ENCODE assay signal across 14 cellular contexts in the genomic region with DNA sequence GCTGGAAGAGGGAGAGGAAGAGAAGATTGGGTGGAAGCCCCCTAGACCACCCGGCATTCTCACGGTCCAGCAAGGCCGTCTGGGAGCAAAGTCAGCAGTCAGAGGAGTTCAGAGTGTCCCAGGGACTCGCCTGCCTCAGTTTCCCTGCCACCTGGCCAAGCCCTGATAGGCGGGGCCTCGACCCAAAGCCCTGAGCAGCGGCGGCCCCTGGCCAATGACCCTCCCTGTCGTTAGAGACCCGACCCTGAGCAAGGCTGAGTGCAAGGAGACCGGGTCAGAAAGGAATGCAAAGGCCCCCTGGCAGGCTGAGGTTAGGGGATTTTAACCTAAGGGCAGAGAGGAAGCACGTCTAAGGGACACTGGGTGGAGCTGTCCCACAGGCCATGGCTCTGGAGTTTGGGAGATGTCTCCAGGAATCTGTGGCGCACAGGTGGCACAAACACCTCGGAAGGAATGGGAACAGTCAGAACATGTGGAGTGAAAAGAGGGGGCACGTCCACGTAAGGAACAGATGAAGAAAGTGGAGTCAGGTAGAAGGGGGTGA.
DNase-seq lines count a peak whose midpoint lies in the region; ATAC-seq, FAIRE-seq and TF ChIP-seq lines count a peak whose summit lies in the region.
"Had no signal": no experiment of that assay in that cellular context is flagged by ENCODE, and none has a peak within 500 bp of the region (broad histone marks: within the 10 kb centered on the region; RNA-seq: fewer than 3 reads in every experiment).

No MANE protein-coding gene starts in this region.

- H2BK15ac ChIP-seq in mesendoderm (replicated peaks; ENCODE audit: low read depth) = no peak overlapping the region

- no peak overlapping the region for H3K18ac ChIP-seq in mesendoderm (ENCODE audit: low read length)

- FAIRE-seq in D721Med (lab: Jason Lieb, UNC) (no peak), K562 (lab: Jason Lieb, UNC) (no peak), GM19239 (lab: Jason Lieb, UNC) (no peak)

- no peak overlapping the region for H2BK5ac ChIP-seq in mesendoderm (ENCODE audit: low read length)

- no peak overlapping the region for H2AK5ac ChIP-seq in mesendoderm (ENCODE audit: low read length)

- H3K4me3 ChIP-seq in H7 (ENCODE audit: insufficient read depth, low read depth, low read length) = no peak overlapping the region
- H3K4me3 ChIP-seq in K562 = no peak overlapping the region
- no peak overlapping the region for H3K4me3 ChIP-seq in mesendoderm (ENCODE audit: low read length)
- H3K4me3 ChIP-seq: HAP-1, PC-9 had no signal

- H3K9ac ChIP-seq in K562 (ENCODE audit: insufficient read depth in 1 of 2, low read depth in 2 of 2, low read length in 2 of 2) = no peak overlapping the region
- H3K9ac ChIP-seq in mesendoderm (ENCODE audit: low read length) = no peak overlapping the region

- no peak overlapping the region for H2AFZ ChIP-seq in K562 (ENCODE audit: low read depth, low read length)

- no peak overlapping the region for H4K5ac ChIP-seq in mesendoderm (ENCODE audit: low read length)

- no peaks in the 10 kb centered on the region for H3K9me3 ChIP-seq in K562 (replicated peaks; ENCODE audit: control insufficient read depth, insufficient read depth, low read depth, low read length)
- H3K9me3 ChIP-seq: HAP-1 had no signal

- TF ChIP-seq CTCF in D721Med (IDR thresholded peaks at IDR 0.05; ENCODE audit: insufficient read depth, missing control alignments) (peak; percentile 14), K562 (IDR thresholded peaks at IDR 0.05 in 2 of 3, conservative IDR thresholded peaks at IDR 0.05 in 1 of 3; ENCODE audit: insufficient read depth in 2 of 3, low read depth in 1 of 3, low read length in 3 of 3) (no peak; a peak in 1 of 6 replicates)

- BruUV-seq in K562 (replicated peaks; lab: Mats Ljungman, UMichigan) = no TSS peak

- TF ChIP-seq EP300 in K562 (IDR thresholded peaks at IDR 0.05; ENCODE audit: low read length) = no peak

- H3K4me1 ChIP-seq in K562 (replicated peaks in 1 of 2; ENCODE audit: control insufficient read depth in 2 of 2, insufficient read depth in 2 of 2, low read length in 2 of 2) = no peaks in the 10 kb centered on the region
- H3K4me1 ChIP-seq in mesendoderm (ENCODE audit: control insufficient read depth, low read depth, low read length) = no peaks in the 10 kb centered on the region
- H3K4me1 ChIP-seq: HAP-1 had no signal

- no peak overlapping the region for H3K4ac ChIP-seq in mesendoderm (ENCODE audit: low read depth, low read length)

- H3K9me1 ChIP-seq in K562 (ENCODE audit: control insufficient read depth, insufficient read depth, low read length) = no peaks in the 10 kb centered on the region

- CTCF ChIA-PET in K562 (lab: Yijun Ruan, JAX; ENCODE audit: low intra/inter-chr PET ratio) = no interaction called here

- H3K27ac ChIP-seq in K562 (ENCODE audit: extremely low read depth, low read depth, low read length) = no peak overlapping the region
- H3K27ac ChIP-seq in mesendoderm (ENCODE audit: low read depth, low read length) = no peak overlapping the region
- H3K27ac ChIP-seq: PC-9 had no signal

- no peak overlapping the region for H2BK120ac ChIP-seq in mesendoderm (ENCODE audit: low read depth, low read length)

- in situ Hi-C loops in K562 (cut with MboI) = no loop called here

- TF ChIP-seq POLR2A in K562 (conservative IDR thresholded peaks at IDR 0.05) = no peak

- ATAC-seq in K562 = peak; percentile 47; the same call in 1 of the 3 replicates
- ATAC-seq: Right ventricle myocardium inferior had no signal

- POLR2A ChIA-PET in K562 (lab: Yijun Ruan, JAX) = no interaction called here

- H4K8ac ChIP-seq in mesendoderm (ENCODE audit: low read depth, low read length) = no peak overlapping the region

- no peaks in the 10 kb centered on the region for H3K79me2 ChIP-seq in K562 (ENCODE audit: control insufficient read depth, insufficient read depth, low read length)
- H3K79me2 ChIP-seq in mesendoderm (ENCODE audit: control insufficient read depth, insufficient read depth, low read length) = no peaks in the 10 kb centered on the region

- H4K20me1 ChIP-seq in K562 (replicated peaks; ENCODE audit: control insufficient read depth, insufficient read depth, low read length) = no peaks in the 10 kb centered on the region

- WGBS in K562 (ENCODE audit: insufficient coverage, low coverage, missing lambda C conversion rate) = 0% methylated on average over 9 of the region's 16 CpGs
- no CpG with 5 or more reads among the region's 16 CpGs for WGBS in mesendoderm (ENCODE audit: extremely low coverage, insufficient coverage, low lambda C conversion rate)

- intact Hi-C loops in K562 (cut with micrococcal nuclease) = loop anchor here (5.0 kb wide), 1 partner anchor 80 kb away; no protein-coding TSS in a partner anchor

- H3K4me2 ChIP-seq in K562 (ENCODE audit: insufficient read depth, low read length) = no peak overlapping the region
- no peak overlapping the region for H3K4me2 ChIP-seq in mesendoderm (ENCODE audit: low read length)
- H3K4me2 ChIP-seq: PC-9 had no signal

- H3K36me3 ChIP-seq in H7 (replicated peaks; ENCODE audit: control insufficient read depth, insufficient read depth, low read length) (no peaks in the 10 kb centered on the region), K562 (ENCODE audit: control insufficient read depth, insufficient read depth, low read length) (no peaks in the 10 kb centered on the region), mesendoderm (ENCODE audit: control insufficient read depth, insufficient read depth, low read length) (no peaks in the 10 kb centered on the region)
- H3K36me3 ChIP-seq: HAP-1 had no signal

- no peak overlapping the region for H3K56ac ChIP-seq in mesendoderm (ENCODE audit: low read length)

- H3K27me3 ChIP-seq in H7 (ENCODE audit: control insufficient read depth, insufficient read depth, low read length) (no peaks in the 10 kb centered on the region; the same call in 1 of the 2 replicates), K562 (ENCODE audit: control insufficient read depth in 2 of 2, insufficient read depth in 2 of 2, low read length in 2 of 2) (no peaks in the 10 kb centered on the region), mesendoderm (ENCODE audit: insufficient read depth, low read length, poor library complexity) (no peaks in the 10 kb centered on the region)

- no peaks in the 10 kb centered on the region for H3K79me1 ChIP-seq in mesendoderm (ENCODE audit: low read length)

- H3K23ac ChIP-seq in mesendoderm (ENCODE audit: low read length) = no peak overlapping the region

- TF ChIP-seq RAD21 in K562 (CRISPR knock-in tag; conservative IDR thresholded peaks at IDR 0.05 in 1 of 2, IDR thresholded peaks at IDR 0.05 in 1 of 2) = peak in 1 of 2 experiments; percentile 25; a peak in 2 of 4 replicates

- DNase-seq in D721Med (ENCODE audit: insufficient read length, low spot score) (no peak), H7 (peak; percentile 73), K562 (ENCODE audit: extremely low read depth in 1 of 4, low spot score in 3 of 4) (no peak), mesendoderm (peak; percentile 61), SIG-M5 (lab: John Stamatoyannopoulos, UW) (no peak), GM19239 (ENCODE audit: insufficient read length, low spot score) (no peak)
- DNase-seq in activated T-cell treated with anti-CD3 and anti-CD28 coated beads, Interleukin-2, amount 50 U/mL, for 48 hours = no peak
- DNase-seq: CD8-positive, alpha-beta memory T cell; Kasumi-1; NCI-H1930; NCI-H524 treated with DMSO at 0.1 percent for 48 hours; PC-9 had no signal

TF ChIP-seq in K562, 482 proteins besides CTCF, POLR2A, EP300 and RAD21 (continues in another document):
- TF ChIP-seq ATF7 (IDR thresholded peaks at IDR 0.05) (no peak), TGIF2 (CRISPR knock-in tag; IDR thresholded peaks at IDR 0.05) (no peak), ETS2 (tag; IDR thresholded peaks at IDR 0.05; ENCODE audit: borderline replicate concordance, poor library complexity, severe bottlenecking) (no peak), BRD4 (IDR thresholded peaks at IDR 0.05) (no peak), MEIS2 (IDR thresholded peaks at IDR 0.05; ENCODE audit: partially characterized antibody) (no peak), TOE1 (IDR thresholded peaks at IDR 0.05; ENCODE audit: borderline replicate concordance) (no peak), TOE1 (CRISPR knock-in tag; IDR thresholded peaks at IDR 0.05; ENCODE audit: borderline replicate concordance, low read depth) (no peak)
- TF ChIP-seq, protein P1, sequence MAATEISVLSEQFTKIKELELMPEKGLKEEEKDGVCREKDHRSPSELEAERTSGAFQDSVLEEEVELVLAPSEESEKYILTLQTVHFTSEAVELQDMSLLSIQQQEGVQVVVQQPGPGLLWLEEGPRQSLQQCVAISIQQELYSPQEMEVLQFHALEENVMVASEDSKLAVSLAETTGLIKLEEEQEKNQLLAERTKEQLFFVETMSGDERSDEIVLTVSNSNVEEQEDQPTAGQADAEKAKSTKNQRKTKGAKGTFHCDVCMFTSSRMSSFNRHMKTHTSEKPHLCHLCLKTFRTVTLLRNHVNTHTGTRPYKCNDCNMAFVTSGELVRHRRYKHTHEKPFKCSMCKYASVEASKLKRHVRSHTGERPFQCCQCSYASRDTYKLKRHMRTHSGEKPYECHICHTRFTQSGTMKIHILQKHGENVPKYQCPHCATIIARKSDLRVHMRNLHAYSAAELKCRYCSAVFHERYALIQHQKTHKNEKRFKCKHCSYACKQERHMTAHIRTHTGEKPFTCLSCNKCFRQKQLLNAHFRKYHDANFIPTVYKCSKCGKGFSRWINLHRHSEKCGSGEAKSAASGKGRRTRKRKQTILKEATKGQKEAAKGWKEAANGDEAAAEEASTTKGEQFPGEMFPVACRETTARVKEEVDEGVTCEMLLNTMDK (IDR thresholded peaks at IDR 0.05; ENCODE audit: borderline replicate concordance, insufficient read depth, low read depth, low read length, poor library complexity, severe bottlenecking) = no peak
- TF ChIP-seq, protein P2, sequence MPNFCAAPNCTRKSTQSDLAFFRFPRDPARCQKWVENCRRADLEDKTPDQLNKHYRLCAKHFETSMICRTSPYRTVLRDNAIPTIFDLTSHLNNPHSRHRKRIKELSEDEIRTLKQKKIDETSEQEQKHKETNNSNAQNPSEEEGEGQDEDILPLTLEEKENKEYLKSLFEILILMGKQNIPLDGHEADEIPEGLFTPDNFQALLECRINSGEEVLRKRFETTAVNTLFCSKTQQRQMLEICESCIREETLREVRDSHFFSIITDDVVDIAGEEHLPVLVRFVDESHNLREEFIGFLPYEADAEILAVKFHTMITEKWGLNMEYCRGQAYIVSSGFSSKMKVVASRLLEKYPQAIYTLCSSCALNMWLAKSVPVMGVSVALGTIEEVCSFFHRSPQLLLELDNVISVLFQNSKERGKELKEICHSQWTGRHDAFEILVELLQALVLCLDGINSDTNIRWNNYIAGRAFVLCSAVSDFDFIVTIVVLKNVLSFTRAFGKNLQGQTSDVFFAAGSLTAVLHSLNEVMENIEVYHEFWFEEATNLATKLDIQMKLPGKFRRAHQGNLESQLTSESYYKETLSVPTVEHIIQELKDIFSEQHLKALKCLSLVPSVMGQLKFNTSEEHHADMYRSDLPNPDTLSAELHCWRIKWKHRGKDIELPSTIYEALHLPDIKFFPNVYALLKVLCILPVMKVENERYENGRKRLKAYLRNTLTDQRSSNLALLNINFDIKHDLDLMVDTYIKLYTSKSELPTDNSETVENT (CRISPR knock-in tag; IDR thresholded peaks at IDR 0.05) = no peak

Comparison
In these comparisons a context has a peak if more than half of its experiments do, and no peak if none do; other contexts are left out.
1. DNase-seq: peak in H7 (single experiment) and mesendoderm (single experiment); none in D721Med (single experiment), K562 (0 of 4), SIG-M5 (single experiment), activated T-cell treated with anti-CD3 and anti-CD28 coated beads, Interleukin-2, amount 50 U/mL, for 48 hours (0 of 2) and GM19239 (single experiment).